In the genomic region with DNA sequence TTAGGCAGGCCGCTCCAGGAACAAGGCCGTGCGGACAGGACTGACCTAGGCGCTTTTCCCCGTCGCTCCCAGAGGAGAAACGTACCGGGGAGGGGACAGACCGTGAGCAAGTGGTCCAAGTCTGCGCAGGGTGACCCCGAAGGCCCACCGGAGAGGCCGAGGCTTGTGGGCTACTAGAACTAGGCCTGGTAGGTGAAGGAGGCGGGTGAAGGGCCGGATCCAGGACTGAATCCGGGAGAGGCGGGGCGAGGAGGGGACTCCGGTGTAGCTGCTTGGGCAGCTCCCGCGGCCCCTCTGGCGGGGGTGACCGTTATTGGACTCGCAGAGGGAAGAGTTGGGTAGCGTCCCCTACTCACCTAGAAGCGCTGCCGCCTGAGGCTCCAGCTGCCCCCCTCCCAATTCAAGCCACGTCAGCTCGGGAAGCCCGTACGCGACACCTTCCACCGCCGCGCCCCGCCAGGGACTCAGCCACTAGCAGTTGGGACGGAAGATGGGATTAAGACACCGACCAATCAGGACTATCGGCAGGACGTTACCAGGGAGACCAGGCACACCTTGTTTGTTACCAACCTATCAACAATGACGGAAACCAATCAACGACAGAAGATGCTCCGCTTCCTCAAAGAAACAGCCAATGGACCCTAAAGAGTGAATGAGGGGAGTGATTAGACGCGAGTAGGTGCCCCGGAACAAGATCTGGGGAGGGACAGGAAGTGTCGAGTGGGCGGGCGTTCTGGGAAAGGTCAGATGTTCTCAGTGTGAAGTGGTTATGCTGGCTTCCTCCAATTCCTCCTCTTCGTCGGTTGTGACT, we compare ENCODE assay signal across 8 cellular contexts. TPM values are rescaled to one million over a fixed set of nuclear protein-coding genes. Genes with fewer than 3 reads are reported as not detected.
DNase-seq lines count a peak whose midpoint lies in the region; ATAC-seq and TF ChIP-seq lines count a peak whose summit lies in the region.

A gene with protein sequence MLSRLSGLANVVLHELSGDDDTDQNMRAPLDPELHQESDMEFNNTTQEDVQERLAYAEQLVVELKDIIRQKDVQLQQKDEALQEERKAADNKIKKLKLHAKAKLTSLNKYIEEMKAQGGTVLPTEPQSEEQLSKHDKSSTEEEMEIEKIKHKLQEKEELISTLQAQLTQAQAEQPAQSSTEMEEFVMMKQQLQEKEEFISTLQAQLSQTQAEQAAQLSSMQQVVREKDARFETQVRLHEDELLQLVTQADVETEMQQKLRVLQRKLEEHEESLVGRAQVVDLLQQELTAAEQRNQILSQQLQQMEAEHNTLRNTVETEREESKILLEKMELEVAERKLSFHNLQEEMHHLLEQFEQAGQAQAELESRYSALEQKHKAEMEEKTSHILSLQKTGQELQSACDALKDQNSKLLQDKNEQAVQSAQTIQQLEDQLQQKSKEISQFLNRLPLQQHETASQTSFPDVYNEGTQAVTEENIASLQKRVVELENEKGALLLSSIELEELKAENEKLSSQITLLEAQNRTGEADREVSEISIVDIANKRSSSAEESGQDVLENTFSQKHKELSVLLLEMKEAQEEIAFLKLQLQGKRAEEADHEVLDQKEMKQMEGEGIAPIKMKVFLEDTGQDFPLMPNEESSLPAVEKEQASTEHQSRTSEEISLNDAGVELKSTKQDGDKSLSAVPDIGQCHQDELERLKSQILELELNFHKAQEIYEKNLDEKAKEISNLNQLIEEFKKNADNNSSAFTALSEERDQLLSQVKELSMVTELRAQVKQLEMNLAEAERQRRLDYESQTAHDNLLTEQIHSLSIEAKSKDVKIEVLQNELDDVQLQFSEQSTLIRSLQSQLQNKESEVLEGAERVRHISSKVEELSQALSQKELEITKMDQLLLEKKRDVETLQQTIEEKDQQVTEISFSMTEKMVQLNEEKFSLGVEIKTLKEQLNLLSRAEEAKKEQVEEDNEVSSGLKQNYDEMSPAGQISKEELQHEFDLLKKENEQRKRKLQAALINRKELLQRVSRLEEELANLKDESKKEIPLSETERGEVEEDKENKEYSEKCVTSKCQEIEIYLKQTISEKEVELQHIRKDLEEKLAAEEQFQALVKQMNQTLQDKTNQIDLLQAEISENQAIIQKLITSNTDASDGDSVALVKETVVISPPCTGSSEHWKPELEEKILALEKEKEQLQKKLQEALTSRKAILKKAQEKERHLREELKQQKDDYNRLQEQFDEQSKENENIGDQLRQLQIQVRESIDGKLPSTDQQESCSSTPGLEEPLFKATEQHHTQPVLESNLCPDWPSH (N-terminal part only) (minus strand): TSS at position 466 of the 811 bp plus-strand sequence. CDS start 18,770 bp downstream, outside the sequence.

- ATAC-seq in HG02678 (IDR thresholded peaks at IDR 0.05; ENCODE audit: unreplicated experiment): peak; percentile 96
- ATAC-seq in activated naive CD8-positive, alpha-beta T cell treated with anti-CD3 and anti-CD28 coated beads, Interleukin-2, amount 10 ng/mL, durations not matched to agents 7 days and 5 days (ENCODE audit: low read depth): peak; percentile 98
- ATAC-seq in Right ventricle myocardium inferior: peak; percentile 97

- peak within 1 kb of the TSS; percentile 99 for H3K4me3 ChIP-seq in GM12864 (ENCODE audit: low read depth, low read length)
- H3K4me3 ChIP-seq in ovary: peak within 1 kb of the TSS; percentile 96
- H3K4me3 ChIP-seq in thyroid gland (replicated peaks in 1 of 3): peak within 1 kb of the TSS; percentile 43 to 90 (median 60)

- H3K27ac ChIP-seq in ovary (peak within 1 kb of the TSS; percentile 66 to 68), thyroid gland (peak within 1 kb of the TSS; percentile 92 to 97 (median 97))

- H3K27me3 Mint-ChIP-seq in activated naive CD8-positive, alpha-beta T cell treated with anti-CD3 and anti-CD28 coated beads, Interleukin-2, amount 10 ng/mL, durations not matched to agents 7 days and 5 days: peaks cover 19% of the 10 kb centered on the region

- H3K4me3 Mint-ChIP-seq in activated naive CD8-positive, alpha-beta T cell treated with anti-CD3 and anti-CD28 coated beads, Interleukin-2, amount 10 ng/mL, durations not matched to agents 7 days and 5 days: no peak within 1 kb of the TSS

- intact Hi-C loops in Right ventricle myocardium inferior (cut with DNase I) (loop anchor here (5.0 to 10.0 kb wide), 3 partner anchors 52 to 205 kb away; a partner anchor contains a TSS), ovary (cut with DNase I) (no loop called here), thyroid gland (cut with DNase I) (no loop called here)

- POLR2A ChIA-PET in activated naive CD8-positive, alpha-beta T cell treated with anti-CD3 and anti-CD28 coated beads, Interleukin-2, amount 10 ng/mL, durations not matched to agents 7 days and 5 days (lab: Charles Lee): interaction anchor here (1.0 to 2.3 kb wide), 8 partner anchors 58 to 635 kb away, joined by 3 to 23 read pairs (median 6); a partner anchor contains a TSS

- H3K36me3 Mint-ChIP-seq in activated naive CD8-positive, alpha-beta T cell treated with anti-CD3 and anti-CD28 coated beads, Interleukin-2, amount 10 ng/mL, durations not matched to agents 7 days and 5 days: no peaks in the 10 kb centered on the region

- H3K36me3 ChIP-seq in ovary (no peaks in the 10 kb centered on the region), thyroid gland (no peaks in the 10 kb centered on the region)

- TF ChIP-seq EP300 in ovary (IDR thresholded peaks at IDR 0.05): no peak

- TF ChIP-seq CTCF in GM12864 (IDR thresholded peaks at IDR 0.05; ENCODE audit: low read depth, low read length, missing control alignments) (no peak), ovary (IDR thresholded peaks at IDR 0.05) (peak in 1 of 3 donors; percentile 27), thyroid gland (IDR thresholded peaks at IDR 0.05) (peak in 1 of 6 experiments; percentile 5)

- H3K9me3 Mint-ChIP-seq in activated naive CD8-positive, alpha-beta T cell treated with anti-CD3 and anti-CD28 coated beads, Interleukin-2, amount 10 ng/mL, durations not matched to agents 7 days and 5 days: no peaks in the 10 kb centered on the region

- H3K27me3 ChIP-seq in ovary (no peaks in the 10 kb centered on the region), thyroid gland (no peaks in the 10 kb centered on the region)

- 0 to 1% (median 0%) methylated on average over 47 to 51 of the region's 51 CpGs for WGBS in ovary, 3 donors
- WGBS in thyroid gland, 2 donors: 1% methylated on average over 22 to 45 of the region's 51 CpGs

- peaks cover 5% of the 10 kb centered on the region for H3K4me1 Mint-ChIP-seq in activated naive CD8-positive, alpha-beta T cell treated with anti-CD3 and anti-CD28 coated beads, Interleukin-2, amount 10 ng/mL, durations not matched to agents 7 days and 5 days

- peaks cover 8% of the 10 kb centered on the region for H3K4me1 ChIP-seq in ovary (ENCODE audit: insufficient read depth)
- peaks cover 31 to 32% of the 10 kb centered on the region in 2 donors for H3K4me1 ChIP-seq in thyroid gland

- H3K9me3 ChIP-seq in ovary (no peaks in the 10 kb centered on the region), thyroid gland (no peaks in the 10 kb centered on the region)

- DNase-seq in GM12864 (ENCODE audit: low read depth): peak; percentile 100
- DNase-seq in NCI-H1105 treated with DMSO at 0.1 percent for 48 hours (lab: John Stamatoyannopoulos, UW): peak; percentile 100
- DNase-seq in SKM-1 treated with dmso at 0.1 percent for 144 hours (lab: John Stamatoyannopoulos, UW; ENCODE audit: unreplicated experiment): peak; percentile 100
- DNase-seq in activated naive CD8-positive, alpha-beta T cell treated with anti-CD3 and anti-CD28 coated beads, Interleukin-2, amount 10 ng/mL, durations not matched to agents 7 days and 5 days: peak; percentile 86
- DNase-seq in Right ventricle myocardium inferior (ENCODE audit: missing footprints): peak; percentile 95
- DNase-seq in ovary: peak; percentile 88 to 94 (median 89)
- peak; percentile 97 for DNase-seq in thyroid gland

- peak; percentile 96 for TF ChIP-seq POLR2A in ovary (IDR thresholded peaks at IDR 0.05)
- peak; percentile 95 to 98 for TF ChIP-seq POLR2A in thyroid gland (IDR thresholded peaks at IDR 0.05)

- no peak within 1 kb of the TSS for H3K27ac Mint-ChIP-seq in activated naive CD8-positive, alpha-beta T cell treated with anti-CD3 and anti-CD28 coated beads, Interleukin-2, amount 10 ng/mL, durations not matched to agents 7 days and 5 days

RNA-seq across cellular contexts. Expression of the gene that starts here (rescaled TPM):
- total RNA-seq in activated naive CD8-positive, alpha-beta T cell treated with anti-CD3 and anti-CD28 coated beads, Interleukin-2, amount 10 ng/mL, durations not matched to agents 7 days and 5 days: 10 to 100 TPM; 36.4 to 41.3 TPM
- total RNA-seq in Right ventricle myocardium inferior: 47.5 TPM
- total RNA-seq in ovary: 10 to 100 TPM; 39.6 to 70.5 (median 52.7) TPM
- 10 to 100 TPM; 18.9 to 31.7 TPM for polyA plus RNA-seq in ovary
- total RNA-seq in thyroid gland: 100 to 1,000 TPM in 2 of 4 donors, 10 to 100 TPM in 2; 77.8 to 102 (median 97.3) TPM

Comparison
In these comparisons a context has a peak if more than half of its experiments do, and no peak if none do; other contexts are left out.
1. Peak in every context shown above with its lines: DNase-seq, ATAC-seq, H3K4me3 ChIP-seq and H3K27ac ChIP-seq.